31 cellular contexts compared by ENCODE assay signal in the genomic region with DNA sequence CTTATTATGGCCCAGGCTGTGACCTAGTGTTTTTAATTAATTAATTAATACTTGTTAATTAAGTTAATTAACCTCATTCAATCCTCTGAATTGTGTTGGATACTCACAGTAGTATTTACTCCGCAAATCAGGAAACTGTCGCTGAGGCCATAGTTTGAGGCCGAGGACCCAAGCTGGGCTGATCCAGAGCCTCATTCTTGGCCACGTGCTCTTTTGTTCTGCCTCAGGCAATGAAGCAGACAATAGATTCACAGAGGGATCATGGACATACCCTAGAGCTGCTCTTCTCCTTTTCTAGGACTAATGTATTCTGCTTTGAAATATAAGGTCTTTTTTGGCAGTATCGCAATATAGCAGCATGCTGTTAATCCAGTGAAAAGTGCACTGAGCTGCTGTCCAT. TPM values are rescaled to one million over a fixed set of nuclear protein-coding genes. Genes with fewer than 3 reads are reported as not detected.
"Had no signal": no experiment of that assay in that cellular context is flagged by ENCODE, and none has a peak within 500 bp of the region (broad histone marks: within the 10 kb centered on the region; RNA-seq: fewer than 3 reads in every experiment).

No MANE protein-coding gene starts in this region.

- H3K4me3 ChIP-seq: esophagus muscularis mucosa, gastroesophageal sphincter, heart right ventricle had no signal

- H3K9me3 Mint-ChIP-seq: activated CD8-positive, alpha-beta T cell treated with anti-CD3 and anti-CD28 coated beads for 36 hours; activated T-cell treated with anti-CD3 and anti-CD28 coated beads, Interleukin-2, amount 50 U/mL, for 4 hours; activated T-helper 17 cell treated with anti-CD3 and anti-CD28 coated beads, Interleukin-2, amount 50 U/mL, for 72 hours; effector memory CD8-positive, alpha-beta T cell; T-helper 2 cell treated with Interferon-gamma antibody and Interleukin-4, amounts not matched to agents 5 μg/mL and 100 μg/mL, for 36 hours had no signal

- ATAC-seq: activated CD4-positive, CD25-positive, alpha-beta regulatory T cell treated with anti-CD3 and anti-CD28 coated beads, Interleukin-2, amount 50 U/mL, for 24 hours; activated CD8-positive, alpha-beta T cell treated with anti-CD3 and anti-CD28 coated beads for 36 hours; activated T-cell treated with anti-CD3 and anti-CD28 coated beads, Interleukin-2, amount 50 U/mL, for 4 hours; activated T-helper 17 cell treated with anti-CD3 and anti-CD28 coated beads, Interleukin-2, amount 50 U/mL, for 72 hours; effector memory CD8-positive, alpha-beta T cell; foreskin keratinocyte; gastroesophageal sphincter; heart right ventricle; T-helper 17 cell had no signal

- DNase-seq: activated B cell treated with CpG ODN at 0.5 μM for 24 hours; activated CD4-positive, alpha-beta T cell treated with anti-CD3 and anti-CD28 coated beads for 48 hours; activated CD4-positive, alpha-beta T cell treated with anti-CD3 and anti-CD28 coated beads, Interleukin-2, amount 50 U/mL, for 1 hour; activated CD4-positive, alpha-beta T cell treated with anti-CD3 and anti-CD28 coated beads, Interleukin-2, amount 50 U/mL, for 48 hours; activated CD8-positive, alpha-beta memory T cell treated with anti-CD3 and anti-CD28 coated beads for 24 hours; activated CD8-positive, alpha-beta T cell treated with anti-CD3 and anti-CD28 coated beads for 36 hours; activated effector memory CD4-positive, alpha-beta T cell treated with Interleukin-2 at 50 U/mL for 16 hours; activated gamma-delta T cell treated with Interleukin-2 at 50 U/mL for 16 hours; activated naive CD4-positive, alpha-beta T cell treated with anti-CD3 and anti-CD28 coated beads, Interleukin-2, amount 50 U/mL, for 16 hours; activated naive CD4-positive, alpha-beta T cell treated with Interleukin-2 at 50 U/mL for 16 hours; activated T-cell treated with anti-CD3 and anti-CD28 coated beads, Interleukin-2, amount 50 U/mL, for 4 hours; amniotic stem cell; anterior cingulate cortex; brain microvascular endothelial cell; cortex of kidney; dermis blood vessel endothelial cell; effector CD4-positive, alpha-beta T cell; effector memory CD8-positive, alpha-beta T cell; erythroblast; foreskin keratinocyte; heart right ventricle; T-helper 17 cell; T1000; WERI-Rb-1 had no signal

- H3K27ac ChIP-seq: brain microvascular endothelial cell, esophagus muscularis mucosa, foreskin keratinocyte, gastroesophageal sphincter, heart right ventricle, WERI-Rb-1 had no signal

- H3K27ac Mint-ChIP-seq: activated B cell treated with CpG ODN at 0.5 μM for 24 hours; activated CD8-positive, alpha-beta T cell treated with anti-CD3 and anti-CD28 coated beads for 36 hours; activated naive CD8-positive, alpha-beta T cell; activated T-helper 17 cell treated with anti-CD3 and anti-CD28 coated beads, Interleukin-2, amount 50 U/mL, for 72 hours; effector memory CD8-positive, alpha-beta T cell; T-helper 17 cell; T-helper 2 cell treated with Interferon-gamma antibody and Interleukin-4, amounts not matched to agents 5 μg/mL and 100 μg/mL, for 36 hours had no signal

- H3K4me1 Mint-ChIP-seq: activated B cell treated with CpG ODN at 0.5 μM for 24 hours; activated T-helper 17 cell treated with anti-CD3 and anti-CD28 coated beads, Interleukin-2, amount 50 U/mL, for 72 hours had no signal

- H3K36me3 ChIP-seq: brain microvascular endothelial cell, esophagus muscularis mucosa, gastroesophageal sphincter, heart right ventricle, WERI-Rb-1 had no signal

- H3K9me3 ChIP-seq: esophagus muscularis mucosa, gastroesophageal sphincter had no signal

- H3K27me3 ChIP-seq: brain microvascular endothelial cell, esophagus muscularis mucosa, foreskin keratinocyte, gastroesophageal sphincter, heart right ventricle had no signal

- H3K4me1 ChIP-seq: esophagus muscularis mucosa, foreskin keratinocyte, gastroesophageal sphincter, heart right ventricle had no signal

- H3K4me3 Mint-ChIP-seq: activated B cell treated with CpG ODN at 0.5 μM for 24 hours; activated CD8-positive, alpha-beta T cell treated with anti-CD3 and anti-CD28 coated beads for 36 hours; activated naive CD8-positive, alpha-beta T cell; activated T-cell treated with anti-CD3 and anti-CD28 coated beads, Interleukin-2, amount 50 U/mL, for 4 hours; activated T-helper 17 cell treated with anti-CD3 and anti-CD28 coated beads, Interleukin-2, amount 50 U/mL, for 72 hours; effector memory CD8-positive, alpha-beta T cell; T-helper 17 cell; T-helper 2 cell treated with Interferon-gamma antibody and Interleukin-4, amounts not matched to agents 5 μg/mL and 100 μg/mL, for 36 hours had no signal

- H3K27me3 Mint-ChIP-seq: activated B cell treated with CpG ODN at 0.5 μM for 24 hours had no signal

RNA-seq across cellular contexts. Expression of a gene that starts 24.0 kb away (rescaled TPM):
- total RNA-seq: activated CD8-positive, alpha-beta T cell treated with anti-CD3 and anti-CD28 coated beads for 36 hours had no signal

RNA-seq across cellular contexts. Expression of a gene that starts 33.7 kb away (rescaled TPM):
- total RNA-seq: activated CD8-positive, alpha-beta T cell treated with anti-CD3 and anti-CD28 coated beads for 36 hours; chondrocyte; foreskin keratinocyte had no signal
- polyA plus RNA-seq: foreskin keratinocyte had no signal
